ENCODE assay signal across 14 cellular contexts in the genomic region with DNA sequence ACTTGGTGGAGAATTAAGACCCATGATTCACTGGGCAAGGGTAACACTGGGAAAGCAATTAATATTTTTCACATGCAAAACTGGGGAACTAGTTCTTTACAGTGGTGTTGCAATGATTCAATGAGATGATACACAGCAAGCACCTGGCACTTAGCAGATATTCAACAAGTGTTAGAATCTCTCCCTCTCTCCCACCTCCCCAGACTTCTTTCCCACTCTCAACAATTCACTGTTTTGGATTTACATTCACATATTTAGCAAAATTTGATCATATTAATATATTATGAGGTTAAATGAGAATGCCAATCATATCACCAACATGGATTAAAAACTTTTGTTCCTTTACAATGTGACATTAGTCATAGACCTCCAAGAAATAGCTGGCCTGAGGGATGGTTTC.
DNase-seq lines count a peak whose midpoint lies in the region; ATAC-seq and TF ChIP-seq lines count a peak whose summit lies in the region.
"Had no signal": no experiment of that assay in that cellular context is flagged by ENCODE, and none has a peak within 500 bp of the region (broad histone marks: within the 10 kb centered on the region; RNA-seq: fewer than 3 reads in every experiment).

No MANE protein-coding gene starts in this region.

- H3K4me1 ChIP-seq in BLaER1, result peaks cover 25% of the 10 kb centered on the region
- no peaks in the 10 kb centered on the region for H3K4me1 ChIP-seq in breast epithelium
- H3K4me1 ChIP-seq: A549 had no signal

- H3K4me2 ChIP-seq in BLaER1, result 0 out of 2 replicates have a peak overlapping the region, but pooled peaks have one; percentile 54
- H3K4me2 ChIP-seq: A549 had no signal

- intact Hi-C loops in CD4-positive, alpha-beta T cell (cut with DNase I, micrococcal nuclease), result loop anchor here in 1 of 2 experiments (10.0 kb wide), 1 partner anchor 363 kb away; a partner anchor contains a TSS
- intact Hi-C loops in breast epithelium (cut with DNase I; ENCODE audit: low total_unique reads), result no loop called here

- no peak for ATAC-seq in CD4-positive, alpha-beta T cell (ENCODE audit: poor library complexity)
- ATAC-seq in T-helper 17 cell, result no peak
- ATAC-seq: A549 had no signal

- peaks cover 47% of the 10 kb centered on the region for H3K4me1 Mint-ChIP-seq in CD4-positive, alpha-beta T cell (ENCODE audit: low read depth)
- H3K4me1 Mint-ChIP-seq in T-helper 17 cell, result peaks cover 17% of the 10 kb centered on the region

- H3K27me3 Mint-ChIP-seq in CD4-positive, alpha-beta T cell, result no peaks in the 10 kb centered on the region
- no peaks in the 10 kb centered on the region for H3K27me3 Mint-ChIP-seq in T-helper 17 cell
- H3K27me3 Mint-ChIP-seq: CD4-positive, CD25-positive, alpha-beta regulatory T cell had no signal

- H3K36me3 Mint-ChIP-seq in CD4-positive, alpha-beta T cell (ENCODE audit: low read depth), result no peaks in the 10 kb centered on the region
- no peaks in the 10 kb centered on the region for H3K36me3 Mint-ChIP-seq in T-helper 17 cell (ENCODE audit: low read depth)
- H3K36me3 Mint-ChIP-seq: CD4-positive, CD25-positive, alpha-beta regulatory T cell had no signal

- no peak overlapping the region for H3K4me3 ChIP-seq in BLaER1
- H3K4me3 ChIP-seq in breast epithelium, result no peak overlapping the region
- H3K4me3 ChIP-seq: A549, GM12878 had no signal

- H3K9me3 Mint-ChIP-seq in CD4-positive, alpha-beta T cell, result no peaks in the 10 kb centered on the region
- H3K9me3 Mint-ChIP-seq: CD4-positive, CD25-positive, alpha-beta regulatory T cell had no signal

- no peak for TF ChIP-seq CTCF in CD4-positive, alpha-beta T cell (IDR thresholded peaks at IDR 0.05)
- no peak for TF ChIP-seq CTCF in breast epithelium (IDR thresholded peaks at IDR 0.05)

- H3K27me3 ChIP-seq in BLaER1 (no peaks in the 10 kb centered on the region), breast epithelium (no peaks in the 10 kb centered on the region)
- no peaks in the 10 kb centered on the region for H3K27me3 ChIP-seq in CD4-positive, alpha-beta T cell (ENCODE audit: control insufficient read depth, insufficient read depth, low read length)

- no peak overlapping the region for H3K27ac ChIP-seq in BLaER1
- H3K27ac ChIP-seq in CD4-positive, alpha-beta T cell (ENCODE audit: low read depth, low read length), result no peak overlapping the region
- H3K27ac ChIP-seq in breast epithelium, result no peak overlapping the region
- H3K27ac ChIP-seq: A549 had no signal

- H3K36me3 ChIP-seq in BLaER1 (no peaks in the 10 kb centered on the region), breast epithelium (no peaks in the 10 kb centered on the region)

- H3K9me3 ChIP-seq in BLaER1 (no peaks in the 10 kb centered on the region), T-helper 17 cell (ENCODE audit: control insufficient read depth, low read length, poor library complexity, severe bottlenecking) (no peaks in the 10 kb centered on the region), breast epithelium (no peaks in the 10 kb centered on the region)
- H3K9me3 ChIP-seq in CD4-positive, alpha-beta T cell (ENCODE audit: control insufficient read depth, low read length), result no peaks in the 10 kb centered on the region
- H3K9me3 ChIP-seq: A549 had no signal

- no peak overlapping the region for H3K9ac ChIP-seq in BLaER1

- CTCF ChIA-PET in CD4-positive, alpha-beta T cell (lab: Charles Lee), result no interaction called here

- H4K20me1 ChIP-seq in BLaER1, result no peaks in the 10 kb centered on the region

- POLR2A ChIA-PET in CD4-positive, alpha-beta T cell (lab: Charles Lee), result interaction anchor here (1.8 kb wide), 1 partner anchor 367 kb away, joined by 14 read pairs; a partner anchor contains a TSS

- DNase-seq in CD4-positive, alpha-beta T cell, result no peak
- peak; percentile 39 for DNase-seq in MV-4-11 (lab: John Stamatoyannopoulos, UW)
- no peak for DNase-seq in T-helper 17 cell
- no peak for DNase-seq in cerebellar cortex (ENCODE audit: low spot score)
- DNase-seq in breast epithelium (ENCODE audit: low spot score in 2 of 2), result no peak
- no peak for DNase-seq in epidermal melanocyte (ENCODE audit: insufficient read length, low spot score)
- DNase-seq: Calu3, DMS 273 treated with DMSO at 0.1 percent for 48 hours, HCEC 1CT, IMR-90 had no signal

- TF ChIP-seq POLR2A in breast epithelium (IDR thresholded peaks at IDR 0.05), result no peak

- peak overlapping the region; percentile 32 for H3K27ac Mint-ChIP-seq in CD4-positive, alpha-beta T cell
- peak overlapping the region; percentile 67 for H3K27ac Mint-ChIP-seq in T-helper 17 cell
- H3K27ac Mint-ChIP-seq: CD4-positive, CD25-positive, alpha-beta regulatory T cell had no signal

- H3K4me3 Mint-ChIP-seq in CD4-positive, alpha-beta T cell, result peak overlapping the region; percentile 9
- H3K4me3 Mint-ChIP-seq in T-helper 17 cell, result no peak overlapping the region
- H3K4me3 Mint-ChIP-seq: CD4-positive, CD25-positive, alpha-beta regulatory T cell had no signal
